ENCODE assay signal across 18 cellular contexts in the genomic region with DNA sequence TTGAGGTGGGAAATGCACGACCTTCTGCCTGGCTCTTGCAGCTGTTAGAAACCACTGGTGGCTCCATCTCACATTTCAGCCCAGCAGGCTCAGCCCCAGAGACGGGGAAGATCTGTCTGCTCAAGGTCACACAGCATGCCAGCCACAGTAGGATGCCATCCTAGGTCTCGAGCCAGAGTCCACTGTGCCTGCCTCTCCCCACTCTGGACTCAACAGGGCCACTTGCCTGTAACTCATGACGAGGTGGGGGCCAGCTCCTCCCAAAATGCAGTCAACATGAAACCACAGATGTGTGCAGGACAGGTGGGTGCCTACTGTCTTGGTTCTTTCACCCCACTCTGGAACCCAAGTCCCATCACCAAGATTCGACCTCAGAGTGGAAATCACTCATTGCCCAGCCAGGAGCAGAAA. TPM values are rescaled to one million over a fixed set of nuclear protein-coding genes. Genes with fewer than 3 reads are reported as not detected.
DNase-seq lines count a peak whose midpoint lies in the region; ATAC-seq, FAIRE-seq and TF ChIP-seq lines count a peak whose summit lies in the region.
"Had no signal": no experiment of that assay in that cellular context is flagged by ENCODE, and none has a peak within 500 bp of the region (broad histone marks: within the 10 kb centered on the region; RNA-seq: fewer than 3 reads in every experiment).

No MANE protein-coding gene starts in this region.

- no peaks in the 10 kb centered on the region for H3K27me3 ChIP-seq in effector memory CD4-positive, alpha-beta T cell (replicated peaks; ENCODE audit: control insufficient read depth, insufficient read depth, low read length, poor library complexity, severe bottlenecking)
- H3K27me3 ChIP-seq in thyroid gland = no peaks in the 10 kb centered on the region
- H3K27me3 ChIP-seq: vagina had no signal

- no peak for TF ChIP-seq POLR2A in thyroid gland (IDR thresholded peaks at IDR 0.05)

- CTCF ChIA-PET in activated CD4-positive, alpha-beta T cell treated with anti-CD3 and anti-CD28 coated beads, Interleukin-2, amount 10 ng/mL, durations not matched to agents 7 days and 5 days (lab: Charles Lee) = interaction anchor here (0.7 to 4.8 kb wide), 8 partner anchors 14 to 1108 kb away, joined by 3 to 26 read pairs (median 4); no protein-coding TSS in a partner anchor
- CTCF ChIA-PET in WTC11 (lab: Charles Lee) = interaction anchor here (0.8 to 1.5 kb wide), 2 partner anchors 12 to 24 kb away, joined by 3 to 4 read pairs; no protein-coding TSS in a partner anchor

- no peak overlapping the region for H3K4me3 ChIP-seq in effector memory CD4-positive, alpha-beta T cell (ENCODE audit: insufficient read depth, low read depth, low read length, poor library complexity, severe bottlenecking)
- H3K4me3 ChIP-seq in thyroid gland (replicated peaks in 1 of 3) = no peak overlapping the region
- H3K4me3 ChIP-seq: A549, neural progenitor cell, vagina had no signal

- no peaks in the 10 kb centered on the region for H3K27me3 Mint-ChIP-seq in activated CD4-positive, alpha-beta T cell treated with anti-CD3 and anti-CD28 coated beads, Interleukin-2, amount 10 ng/mL, durations not matched to agents 7 days and 5 days
- no peaks in the 10 kb centered on the region for H3K27me3 Mint-ChIP-seq in WTC11 (ENCODE audit: low read depth)

- 78 to 86% methylated on average over 4 to 5 of the region's 5 CpGs for WGBS in thyroid gland, 2 donors

- no peaks in the 10 kb centered on the region for H3K9me3 Mint-ChIP-seq in activated CD4-positive, alpha-beta T cell treated with anti-CD3 and anti-CD28 coated beads, Interleukin-2, amount 10 ng/mL, durations not matched to agents 7 days and 5 days
- H3K9me3 Mint-ChIP-seq in WTC11 = no peaks in the 10 kb centered on the region
- H3K9me3 Mint-ChIP-seq in stimulated activated effector memory CD8-positive, alpha-beta T cell treated with anti-CD3 and anti-CD28 coated beads, Interleukin-12 subunit alpha, Interleukin-12 subunit beta, amount 100 ng/mL, for 72 hours = no peaks in the 10 kb centered on the region
- H3K9me3 Mint-ChIP-seq: neural progenitor cell had no signal

- no peaks in the 10 kb centered on the region for H3K9me3 ChIP-seq in effector memory CD4-positive, alpha-beta T cell (ENCODE audit: control insufficient read depth, low read length)
- H3K9me3 ChIP-seq in thyroid gland = no peaks in the 10 kb centered on the region
- H3K9me3 ChIP-seq: A549, vagina had no signal

- no peak for FAIRE-seq in urothelium cell line (lab: Jason Lieb, UNC)
- FAIRE-seq: A549, RCC 7860 had no signal

- no peak for ATAC-seq in WTC11
- peak; percentile 52 for ATAC-seq in stimulated activated effector memory CD8-positive, alpha-beta T cell treated with anti-CD3 and anti-CD28 coated beads, Interleukin-12 subunit alpha, Interleukin-12 subunit beta, amount 100 ng/mL, for 72 hours
- ATAC-seq in GM21737 (IDR thresholded peaks at IDR 0.05; ENCODE audit: unreplicated experiment) = no peak
- ATAC-seq: A549 had no signal

- H3K36me3 ChIP-seq in effector memory CD4-positive, alpha-beta T cell (ENCODE audit: control insufficient read depth, insufficient read depth, low read length) = peaks cover 34% of the 10 kb centered on the region
- no peaks in the 10 kb centered on the region for H3K36me3 ChIP-seq in thyroid gland
- H3K36me3 ChIP-seq: neural progenitor cell, vagina had no signal

- H3K4me1 ChIP-seq in effector memory CD4-positive, alpha-beta T cell (ENCODE audit: control insufficient read depth, insufficient read depth, low read length, poor library complexity, severe bottlenecking) = peaks cover 93% of the 10 kb centered on the region
- peaks cover 19 to 26% of the 10 kb centered on the region in 2 donors for H3K4me1 ChIP-seq in thyroid gland

- H3K27ac ChIP-seq in effector memory CD4-positive, alpha-beta T cell (ENCODE audit: insufficient read depth, low read length, poor library complexity, severe bottlenecking) = peak overlapping the region; percentile 97
- no peak overlapping the region for H3K27ac ChIP-seq in thyroid gland
- H3K27ac ChIP-seq: A549, neural progenitor cell, vagina had no signal

- peak overlapping the region; percentile 94 for H3K27ac Mint-ChIP-seq in activated CD4-positive, alpha-beta T cell treated with anti-CD3 and anti-CD28 coated beads, Interleukin-2, amount 10 ng/mL, durations not matched to agents 7 days and 5 days
- H3K27ac Mint-ChIP-seq in WTC11 = peak overlapping the region; percentile 85
- peak overlapping the region; percentile 95 for H3K27ac Mint-ChIP-seq in stimulated activated effector memory CD8-positive, alpha-beta T cell treated with anti-CD3 and anti-CD28 coated beads, Interleukin-12 subunit alpha, Interleukin-12 subunit beta, amount 100 ng/mL, for 72 hours

- POLR2A ChIA-PET in activated CD4-positive, alpha-beta T cell treated with anti-CD3 and anti-CD28 coated beads, Interleukin-2, amount 10 ng/mL, durations not matched to agents 7 days and 5 days (lab: Charles Lee) = interaction anchor here (1.4 kb wide), 1 partner anchor 12 kb away, joined by 4 read pairs; no protein-coding TSS in a partner anchor
- POLR2A ChIA-PET in WTC11 (lab: Charles Lee) = interaction anchor here (0.6 kb wide), 1 partner anchor 20 kb away, joined by 3 read pairs; no protein-coding TSS in a partner anchor

- intact Hi-C loops in thyroid gland (cut with DNase I) = no loop called here

- no peak for DNase-seq in activated CD4-positive, alpha-beta T cell treated with anti-CD3 and anti-CD28 coated beads, Interleukin-2, amount 10 ng/mL, durations not matched to agents 7 days and 5 days
- DNase-seq in activated CD4-positive, alpha-beta T cell treated with anti-CD3 and anti-CD28 coated beads, Interleukin-2, amount 50 U/mL, for 48 hours = no peak
- DNase-seq in WTC11 (ENCODE audit: low spot score) (no peak), thyroid gland (no peak), urothelium cell line (ENCODE audit: low spot score) (no peak)
- DNase-seq in effector memory CD4-positive, alpha-beta T cell = no peak
- DNase-seq in stimulated activated effector memory CD8-positive, alpha-beta T cell treated with anti-CD3 and anti-CD28 coated beads, Interleukin-12 subunit alpha, Interleukin-12 subunit beta, amount 100 ng/mL, for 72 hours (ENCODE audit: low spot score in 2 of 2) = no peak
- DNase-seq: DMS79 treated with DMSO at 0.1 percent for 48 hours; effector CD4-positive, alpha-beta T cell; HCEC 1CT; head of caudate nucleus; NCI-H1417 treated with DMSO at 0.1 percent for 48 hours; retina had no signal

- peak overlapping the region; percentile 82 for H3K4me3 Mint-ChIP-seq in activated CD4-positive, alpha-beta T cell treated with anti-CD3 and anti-CD28 coated beads, Interleukin-2, amount 10 ng/mL, durations not matched to agents 7 days and 5 days
- no peak overlapping the region for H3K4me3 Mint-ChIP-seq in WTC11
- H3K4me3 Mint-ChIP-seq in stimulated activated effector memory CD8-positive, alpha-beta T cell treated with anti-CD3 and anti-CD28 coated beads, Interleukin-12 subunit alpha, Interleukin-12 subunit beta, amount 100 ng/mL, for 72 hours = peak overlapping the region; percentile 89
- H3K4me3 Mint-ChIP-seq: neural progenitor cell had no signal

- peaks cover 86% of the 10 kb centered on the region for H3K4me1 Mint-ChIP-seq in activated CD4-positive, alpha-beta T cell treated with anti-CD3 and anti-CD28 coated beads, Interleukin-2, amount 10 ng/mL, durations not matched to agents 7 days and 5 days
- peaks cover 64% of the 10 kb centered on the region for H3K4me1 Mint-ChIP-seq in WTC11
- peaks cover 78% of the 10 kb centered on the region for H3K4me1 Mint-ChIP-seq in stimulated activated effector memory CD8-positive, alpha-beta T cell treated with anti-CD3 and anti-CD28 coated beads, Interleukin-12 subunit alpha, Interleukin-12 subunit beta, amount 100 ng/mL, for 72 hours

- peaks cover 79% of the 10 kb centered on the region for H3K36me3 Mint-ChIP-seq in activated CD4-positive, alpha-beta T cell treated with anti-CD3 and anti-CD28 coated beads, Interleukin-2, amount 10 ng/mL, durations not matched to agents 7 days and 5 days (ENCODE audit: low read depth)
- peaks cover 3% of the 10 kb centered on the region for H3K36me3 Mint-ChIP-seq in WTC11
- peaks cover 92% of the 10 kb centered on the region for H3K36me3 Mint-ChIP-seq in stimulated activated effector memory CD8-positive, alpha-beta T cell treated with anti-CD3 and anti-CD28 coated beads, Interleukin-12 subunit alpha, Interleukin-12 subunit beta, amount 100 ng/mL, for 72 hours
- H3K36me3 Mint-ChIP-seq: neural progenitor cell had no signal

- no peak for TF ChIP-seq CTCF in WTC11 (IDR thresholded peaks at IDR 0.05)
- no peak for TF ChIP-seq CTCF in thyroid gland (IDR thresholded peaks at IDR 0.05)

TF ChIP-seq in WTC11, 78 proteins besides CTCF, POLR2A, EP300 and RAD21 (continues in another document):
- TF ChIP-seq FOXJ3 (CRISPR knock-in tag; IDR thresholded peaks at IDR 0.05; ENCODE audit: borderline replicate concordance) (no peak), RELA (CRISPR knock-in tag; IDR thresholded peaks at IDR 0.05; ENCODE audit: borderline replicate concordance) (no peak), JUN (CRISPR knock-in tag; IDR thresholded peaks at IDR 0.05) (no peak), HMGA2 (CRISPR knock-in tag; IDR thresholded peaks at IDR 0.05) (no peak), IRF2 (CRISPR knock-in tag; IDR thresholded peaks at IDR 0.05; ENCODE audit: borderline replicate concordance, low read depth) (no peak), FOXK1 (CRISPR knock-in tag; IDR thresholded peaks at IDR 0.05) (no peak)
- TF ChIP-seq, protein P1, sequence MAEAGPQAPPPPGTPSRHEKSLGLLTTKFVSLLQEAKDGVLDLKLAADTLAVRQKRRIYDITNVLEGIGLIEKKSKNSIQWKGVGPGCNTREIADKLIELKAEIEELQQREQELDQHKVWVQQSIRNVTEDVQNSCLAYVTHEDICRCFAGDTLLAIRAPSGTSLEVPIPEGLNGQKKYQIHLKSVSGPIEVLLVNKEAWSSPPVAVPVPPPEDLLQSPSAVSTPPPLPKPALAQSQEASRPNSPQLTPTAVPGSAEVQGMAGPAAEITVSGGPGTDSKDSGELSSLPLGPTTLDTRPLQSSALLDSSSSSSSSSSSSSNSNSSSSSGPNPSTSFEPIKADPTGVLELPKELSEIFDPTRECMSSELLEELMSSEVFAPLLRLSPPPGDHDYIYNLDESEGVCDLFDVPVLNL (CRISPR knock-in tag; IDR thresholded peaks at IDR 0.05; ENCODE audit: borderline replicate concordance, low read depth) = no peak

RNA-seq across cellular contexts. Expression of gene BCL11B, which starts 23.2 kb away (rescaled TPM):
- total RNA-seq in activated CD4-positive, alpha-beta T cell treated with anti-CD3 and anti-CD28 coated beads, Interleukin-2, amount 10 ng/mL, durations not matched to agents 7 days and 5 days = 100 to 1,000 TPM; 115 to 116 TPM
- total RNA-seq in WTC11 (2021) = 6.7 to 9.1 TPM (median 7.2 TPM) in 3 replicates
- 1 to 10 TPM in 3 of 4 donors, under 1 TPM in 1; 0.81 to 4.3 (median 2.3) TPM for total RNA-seq in thyroid gland

Comparison
In these comparisons a context has a peak if more than half of its experiments do, and no peak if none do; other contexts are left out.
1. RNA of gene BCL11B, which starts 23.2 kb away (total RNA-seq): 115 to 116 TPM in activated CD4-positive, alpha-beta T cell treated with anti-CD3 and anti-CD28 coated beads, Interleukin-2, amount 10 ng/mL, durations not matched to agents 7 days and 5 days; 6.7 to 9.1 TPM in WTC11 and 0.81 to 4.3 TPM in thyroid gland; every median in the first group is over 10 times any median in the second.
2. Peak in every context shown above with its lines, with median percentiles within 50 percentile points of each other: H3K27ac Mint-ChIP-seq.